Comparison of ENCODE assay signal across 8 cellular contexts in the genomic region with DNA sequence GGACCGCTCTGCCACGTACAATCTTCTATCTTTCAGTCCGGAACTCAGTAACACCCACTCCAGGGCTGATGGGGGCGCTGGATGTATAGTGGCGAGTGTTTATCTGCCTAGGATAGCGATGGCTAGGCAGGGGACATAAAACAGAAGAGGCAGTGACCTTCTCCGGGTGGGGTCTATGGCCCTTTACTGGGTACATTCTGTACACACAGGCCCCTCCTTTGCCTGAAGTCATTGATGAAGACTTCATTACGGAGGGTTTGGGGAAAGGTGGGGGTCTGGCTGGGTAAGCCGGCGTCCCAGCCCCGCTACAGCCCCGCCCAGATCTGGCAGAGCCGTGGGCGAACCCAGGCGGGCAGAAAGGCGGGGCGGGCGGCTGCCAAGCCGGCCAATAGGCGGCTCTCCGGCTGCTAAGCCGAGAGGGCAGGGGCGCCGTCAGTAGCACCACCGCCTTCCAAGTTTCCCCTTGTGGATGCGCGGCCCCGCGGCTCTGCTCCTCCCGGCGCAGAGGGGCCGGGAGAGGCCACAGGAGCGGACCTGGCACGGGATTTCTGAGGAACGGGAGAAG. TPM values are rescaled to one million over a fixed set of nuclear protein-coding genes. Genes with fewer than 3 reads are reported as not detected.
DNase-seq lines count a peak whose midpoint lies in the region; ATAC-seq, FAIRE-seq and TF ChIP-seq lines count a peak whose summit lies in the region.

A gene with protein sequence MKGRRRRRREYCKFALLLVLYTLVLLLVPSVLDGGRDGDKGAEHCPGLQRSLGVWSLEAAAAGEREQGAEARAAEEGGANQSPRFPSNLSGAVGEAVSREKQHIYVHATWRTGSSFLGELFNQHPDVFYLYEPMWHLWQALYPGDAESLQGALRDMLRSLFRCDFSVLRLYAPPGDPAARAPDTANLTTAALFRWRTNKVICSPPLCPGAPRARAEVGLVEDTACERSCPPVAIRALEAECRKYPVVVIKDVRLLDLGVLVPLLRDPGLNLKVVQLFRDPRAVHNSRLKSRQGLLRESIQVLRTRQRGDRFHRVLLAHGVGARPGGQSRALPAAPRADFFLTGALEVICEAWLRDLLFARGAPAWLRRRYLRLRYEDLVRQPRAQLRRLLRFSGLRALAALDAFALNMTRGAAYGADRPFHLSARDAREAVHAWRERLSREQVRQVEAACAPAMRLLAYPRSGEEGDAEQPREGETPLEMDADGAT (plus strand): TSS at position 435 of the 565 bp plus-strand sequence. CDS start 167 bp downstream, outside the sequence.

- peak within 1 kb of the TSS; percentile 74 for H2AFZ ChIP-seq in keratinocyte (ENCODE audit: control insufficient read depth, low read length)

- H3K36me3 Mint-ChIP-seq in WTC11 (0 out of 2 replicates have a peak, but pooled peaks cover 3% of the 10 kb centered on the region), chondrocyte (ENCODE audit: low read depth) (no peaks in the 10 kb centered on the region)

- no peaks in the 10 kb centered on the region for H3K9me3 ChIP-seq in keratinocyte (ENCODE audit: control insufficient read depth, low read depth, low read length)

- DNase-seq in NCI-H2029 (lab: John Stamatoyannopoulos, UW): peak; percentile 12
- no peak for DNase-seq in NCI-H2029 treated with DMSO at 0.1 percent for 48 hours (lab: John Stamatoyannopoulos, UW)
- peak; percentile 84 for DNase-seq in NCI-H2227 (lab: John Stamatoyannopoulos, UW; ENCODE audit: unreplicated experiment)
- DNase-seq in WTC11 (ENCODE audit: low spot score): peak; percentile 70
- peak; percentile 85 for DNase-seq in chondrocyte (ENCODE audit: low spot score)
- no peak for DNase-seq in keratinocyte (ENCODE audit: low read depth, low spot score)
- peak; percentile 45 to 51 for DNase-seq in stimulated activated CD4-positive, alpha-beta T cell treated with anti-CD3 and anti-CD28 coated beads, Interleukin-1b, Interleukin-23, amount 100 ng/mL, for 4 hours (ENCODE audit: low read depth in 2 of 2)

- H3K9me3 Mint-ChIP-seq in WTC11 (no peaks in the 10 kb centered on the region), chondrocyte (ENCODE audit: low read depth) (peaks cover 6% of the 10 kb centered on the region)

- CTCF ChIA-PET in WTC11 (lab: Charles Lee): interaction anchor here (1.0 kb wide), 1 partner anchor 87 kb away, joined by 3 read pairs; no protein-coding TSS in a partner anchor

- H3K4me1 Mint-ChIP-seq in WTC11: peaks cover 34% of the 10 kb centered on the region
- peaks cover 25% of the 10 kb centered on the region for H3K4me1 Mint-ChIP-seq in chondrocyte (ENCODE audit: low read depth)

- no peak for FAIRE-seq in keratinocyte (lab: Jason Lieb, UNC)

- TF ChIP-seq CTCF in WTC11 (IDR thresholded peaks at IDR 0.05): no peak
- TF ChIP-seq CTCF in chondrocyte (IDR thresholded peaks at IDR 0.05): peak; percentile 73
- peak in 1 of 3 experiments; percentile 29 for TF ChIP-seq CTCF in keratinocyte (optimal IDR thresholded peaks at IDR 0.05 in 1 of 3, IDR thresholded peaks at IDR 0.05 in 1 of 3, conservative IDR thresholded peaks at IDR 0.05 in 1 of 3; ENCODE audit: extremely low read depth in 1 of 3, insufficient read depth in 2 of 3, low read length in 3 of 3)

- H3K27me3 Mint-ChIP-seq in WTC11 (ENCODE audit: low read depth) (peaks cover 3% of the 10 kb centered on the region), chondrocyte (ENCODE audit: low read depth) (no peaks in the 10 kb centered on the region)

- H3K4me1 ChIP-seq in keratinocyte (ENCODE audit: control insufficient read depth, extremely low read depth, insufficient read depth, low read length): peaks cover 7% of the 10 kb centered on the region

- no peaks in the 10 kb centered on the region for H3K79me2 ChIP-seq in keratinocyte (ENCODE audit: control insufficient read depth, insufficient read depth, low read length)

- no peaks in the 10 kb centered on the region for H3K9me1 ChIP-seq in keratinocyte (ENCODE audit: control insufficient read depth, extremely low read depth, insufficient read depth, low read length)

- peak; percentile 30 for ATAC-seq in HG02973 (IDR thresholded peaks at IDR 0.05; ENCODE audit: unreplicated experiment)
- ATAC-seq in WTC11: peak; percentile 83

- H3K4me3 ChIP-seq in keratinocyte (ENCODE audit: control insufficient read depth in 2 of 3, extremely low read depth in 1 of 3, insufficient read depth in 2 of 3, low read depth in 1 of 3, low read length in 3 of 3): peak within 1 kb of the TSS; percentile 40 to 59 (median 48)

- no peaks in the 10 kb centered on the region for H3K36me3 ChIP-seq in keratinocyte (ENCODE audit: control insufficient read depth in 2 of 2, extremely low read depth in 1 of 2, insufficient read depth in 2 of 2, low read length in 2 of 2)

- H3K27ac ChIP-seq in keratinocyte (ENCODE audit: control insufficient read depth, insufficient read depth, low read length): no peak within 1 kb of the TSS

- H3K27me3 ChIP-seq in keratinocyte (ENCODE audit: control insufficient read depth, extremely low read depth, insufficient read depth, low read length): no peaks in the 10 kb centered on the region

- no peak within 1 kb of the TSS for H3K27ac Mint-ChIP-seq in WTC11
- H3K27ac Mint-ChIP-seq in chondrocyte (ENCODE audit: unreplicated experiment): peak within 1 kb of the TSS; percentile 73

- dilution Hi-C loops in keratinocyte (cut with MboI; ENCODE audit: extremely low pct_ligation_motif_present, low sequenced_read_pairs): no loop called here

- H4K20me1 ChIP-seq in keratinocyte (ENCODE audit: control insufficient read depth, extremely low read depth, insufficient read depth, low read length): no peaks in the 10 kb centered on the region

- H3K4me3 Mint-ChIP-seq in WTC11 (peak within 1 kb of the TSS; percentile 70), chondrocyte (ENCODE audit: unreplicated experiment) (peak within 1 kb of the TSS; percentile 74)

- H3K4me2 ChIP-seq in keratinocyte (ENCODE audit: control insufficient read depth, extremely low read depth, insufficient read depth, low read depth, low read length): peak within 1 kb of the TSS; percentile 70

- no peak within 1 kb of the TSS for H3K9ac ChIP-seq in keratinocyte (ENCODE audit: control insufficient read depth, extremely low read depth, insufficient read depth, low read length)

- POLR2A ChIA-PET in WTC11 (lab: Charles Lee): no interaction called here

TF ChIP-seq in WTC11, 78 proteins besides CTCF, POLR2A, EP300 and RAD21 (continues in another document):
- TF ChIP-seq RORB (CRISPR knock-in tag; IDR thresholded peaks at IDR 0.05) (no peak), ESRRA (CRISPR knock-in tag; IDR thresholded peaks at IDR 0.05; ENCODE audit: borderline replicate concordance) (no peak), MYBL2 (CRISPR knock-in tag; IDR thresholded peaks at IDR 0.05) (no peak), TEAD4 (CRISPR knock-in tag; IDR thresholded peaks at IDR 0.05) (no peak), TEAD1 (CRISPR knock-in tag; IDR thresholded peaks at IDR 0.05) (no peak), SMAD3 (CRISPR knock-in tag; IDR thresholded peaks at IDR 0.05; ENCODE audit: borderline replicate concordance) (no peak), SOX15 (CRISPR knock-in tag; IDR thresholded peaks at IDR 0.05) (no peak), NR3C1 (CRISPR knock-in tag; conservative IDR thresholded peaks at IDR 0.05; ENCODE audit: low read depth) (no peak)
- TF ChIP-seq, protein P1, sequence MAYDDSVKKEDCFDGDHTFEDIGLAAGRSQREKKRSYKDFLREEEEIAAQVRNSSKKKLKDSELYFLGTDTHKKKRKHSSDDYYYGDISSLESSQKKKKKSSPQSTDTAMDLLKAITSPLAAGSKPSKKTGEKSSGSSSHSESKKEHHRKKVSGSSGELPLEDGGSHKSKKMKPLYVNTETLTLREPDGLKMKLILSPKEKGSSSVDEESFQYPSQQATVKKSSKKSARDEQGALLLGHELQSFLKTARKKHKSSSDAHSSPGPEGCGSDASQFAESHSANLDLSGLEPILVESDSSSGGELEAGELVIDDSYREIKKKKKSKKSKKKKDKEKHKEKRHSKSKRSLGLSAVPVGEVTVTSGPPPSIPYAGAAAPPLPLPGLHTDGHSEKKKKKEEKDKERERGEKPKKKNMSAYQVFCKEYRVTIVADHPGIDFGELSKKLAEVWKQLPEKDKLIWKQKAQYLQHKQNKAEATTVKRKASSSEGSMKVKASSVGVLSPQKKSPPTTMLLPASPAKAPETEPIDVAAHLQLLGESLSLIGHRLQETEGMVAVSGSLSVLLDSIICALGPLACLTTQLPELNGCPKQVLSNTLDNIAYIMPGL (CRISPR knock-in tag; IDR thresholded peaks at IDR 0.05): no peak
- TF ChIP-seq, protein P2, sequence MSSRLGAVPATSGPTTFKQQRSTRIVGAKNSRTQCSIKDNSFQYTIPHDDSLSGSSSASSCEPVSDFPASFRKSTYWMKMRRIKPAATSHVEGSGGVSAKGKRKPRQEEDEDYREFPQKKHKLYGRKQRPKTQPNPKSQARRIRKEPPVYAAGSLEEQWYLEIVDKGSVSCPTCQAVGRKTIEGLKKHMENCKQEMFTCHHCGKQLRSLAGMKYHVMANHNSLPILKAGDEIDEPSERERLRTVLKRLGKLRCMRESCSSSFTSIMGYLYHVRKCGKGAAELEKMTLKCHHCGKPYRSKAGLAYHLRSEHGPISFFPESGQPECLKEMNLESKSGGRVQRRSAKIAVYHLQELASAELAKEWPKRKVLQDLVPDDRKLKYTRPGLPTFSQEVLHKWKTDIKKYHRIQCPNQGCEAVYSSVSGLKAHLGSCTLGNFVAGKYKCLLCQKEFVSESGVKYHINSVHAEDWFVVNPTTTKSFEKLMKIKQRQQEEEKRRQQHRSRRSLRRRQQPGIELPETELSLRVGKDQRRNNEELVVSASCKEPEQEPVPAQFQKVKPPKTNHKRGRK (CRISPR knock-in tag; IDR thresholded peaks at IDR 0.05; ENCODE audit: borderline replicate concordance): no peak

RNA-seq across cellular contexts. Expression of the gene that starts here (rescaled TPM):
- total RNA-seq in WTC11 (2021) (17.0 to 19.6 TPM (median 18.5 TPM) in 3 replicates), chondrocyte (6.5 to 11.7 TPM (median 7.0 TPM) in 3 replicates)
- polyA plus RNA-seq in keratinocyte: 0.26 to 0.39 TPM (median 0.27 TPM) in 3 replicates
- 0.64 TPM for polyA plus RNA-seq in keratinocyte (2011; ENCODE audit: low read depth)
- 0.21 and 0.26 TPM in 2 replicates for polyA plus RNA-seq in keratinocyte (2011; cell fraction: cytosol; rRNA removed)
- 0.28 and 0.33 TPM in 2 replicates for polyA plus RNA-seq in keratinocyte (2011; cell fraction: nucleus; rRNA removed)
- polyA plus RNA-seq in keratinocyte (2012; ENCODE audit: low replicate concordance): 0.59 and 0.66 TPM in 2 replicates
- polyA minus RNA-seq in keratinocyte: 0.72 TPM in 1 of 3 replicates, not detected in the others
- 0.77 TPM for polyA minus RNA-seq in keratinocyte (2011; cell fraction: cytosol; rRNA and poly(A)+ RNA removed)
- polyA minus RNA-seq in keratinocyte (2011; cell fraction: nucleus; rRNA and poly(A)+ RNA removed): 0.54 and 0.74 TPM in 2 replicates

Comparison
In these comparisons a context has a peak if more than half of its experiments do, and no peak if none do; other contexts are left out.
1. DNase-seq: peak in NCI-H2029 (single experiment), NCI-H2227 (single experiment), WTC11 (single experiment), chondrocyte (single experiment) and stimulated activated CD4-positive, alpha-beta T cell treated with anti-CD3 and anti-CD28 coated beads, Interleukin-1b, Interleukin-23, amount 100 ng/mL, for 4 hours (2 of 2); none in NCI-H2029 treated with DMSO at 0.1 percent for 48 hours (single experiment) and keratinocyte (single experiment).